In genomic region chr4:12319765-12320164, GRCh38 we compare ENCODE assay signal across 20 cellular contexts.
DNase-seq lines count a peak whose midpoint lies in the region; ATAC-seq and TF ChIP-seq lines count a peak whose summit lies in the region.
"Had no signal": no experiment of that assay in that cellular context is flagged by ENCODE, and none has a peak within 500 bp of the region (broad histone marks: within the 10 kb centered on the region; RNA-seq: fewer than 3 reads in every experiment).

No MANE protein-coding gene starts in this region.

- no peak for ATAC-seq in HG02970 (IDR thresholded peaks at IDR 0.05; ENCODE audit: low FRiP score, unreplicated experiment)

- H3K36me3 ChIP-seq in MG63 = no peaks in the 10 kb centered on the region
- H3K36me3 ChIP-seq: HAP-1, Peyer's patch had no signal

- H3K4me3 ChIP-seq in MG63 (no peak overlapping the region), astrocyte of the spinal cord (ENCODE audit: low read depth, low read length) (no peak overlapping the region)
- H3K4me3 ChIP-seq: GM23248, HAP-1, Peyer's patch, SK-N-MC had no signal

- no peaks in the 10 kb centered on the region for H3K27me3 ChIP-seq in MG63
- H3K27me3 ChIP-seq: Peyer's patch had no signal

- DNase-seq in ACHN (peak; percentile 53), MG63 (peak; percentile 44), astrocyte of the spinal cord (ENCODE audit: low read depth, low spot score) (peak; percentile 17), head of caudate nucleus (peak in 23 of 42 donors; percentile 1 to 65 (median 18)), chondrocyte (ENCODE audit: low spot score) (no peak), HCEC 1CT (no peak)
- DNase-seq: Calu3; CD4-positive, alpha-beta memory T cell; GF-D8; GM23248; NCI-H1048; NCI-H1436; NCI-H1930; NCI-H345; NCI-H526 treated with DMSO at 0.1 percent for 48 hours; Peyer's patch; Right ventricle myocardium superior had no signal

- no peaks in the 10 kb centered on the region for H3K27me3 Mint-ChIP-seq in chondrocyte (ENCODE audit: low read depth)
- H3K27me3 Mint-ChIP-seq: CD4-positive, alpha-beta memory T cell had no signal

- no peak for TF ChIP-seq CTCF in astrocyte of the spinal cord (IDR thresholded peaks at IDR 0.05; ENCODE audit: low read depth, low read length)
- TF ChIP-seq CTCF in chondrocyte (IDR thresholded peaks at IDR 0.05) = no peak

- no peaks in the 10 kb centered on the region for H3K9me3 ChIP-seq in MG63
- H3K9me3 ChIP-seq: HAP-1, Peyer's patch had no signal

- H3K4me3 Mint-ChIP-seq in chondrocyte (ENCODE audit: unreplicated experiment) = no peak overlapping the region
- H3K4me3 Mint-ChIP-seq: CD4-positive, alpha-beta memory T cell had no signal

- no peak overlapping the region for H3K27ac Mint-ChIP-seq in chondrocyte (ENCODE audit: unreplicated experiment)

- in situ Hi-C loops in ACHN (cut with HindIII; ENCODE audit: low pct_ligation_motif_present, low pct_unique_long_range_greater_than_20kb, low sequenced_read_pairs) = no loop called here
- in situ Hi-C loops in astrocyte of the spinal cord (cut with HindIII; ENCODE audit: low sequenced_read_pairs) = no loop called here

- H3K36me3 Mint-ChIP-seq in chondrocyte (ENCODE audit: low read depth) = no peaks in the 10 kb centered on the region
- H3K36me3 Mint-ChIP-seq: CD4-positive, alpha-beta memory T cell had no signal

- H3K9me3 Mint-ChIP-seq in chondrocyte (ENCODE audit: low read depth) = no peaks in the 10 kb centered on the region

- intact Hi-C loops in head of caudate nucleus (cut with DNase I) = no loop called here

- no peaks in the 10 kb centered on the region for H3K4me1 Mint-ChIP-seq in chondrocyte (ENCODE audit: low read depth)
- H3K4me1 Mint-ChIP-seq: CD4-positive, alpha-beta memory T cell had no signal

Comparison
In these comparisons a context has a peak if more than half of its experiments do, and no peak if none do; other contexts are left out.
1. DNase-seq: peak in ACHN (single experiment), MG63 (single experiment), astrocyte of the spinal cord (single experiment) and head of caudate nucleus (23 of 42); none in chondrocyte (single experiment) and HCEC 1CT (single experiment).